ENCODE assay signal across 38 cellular contexts in the genomic region with DNA sequence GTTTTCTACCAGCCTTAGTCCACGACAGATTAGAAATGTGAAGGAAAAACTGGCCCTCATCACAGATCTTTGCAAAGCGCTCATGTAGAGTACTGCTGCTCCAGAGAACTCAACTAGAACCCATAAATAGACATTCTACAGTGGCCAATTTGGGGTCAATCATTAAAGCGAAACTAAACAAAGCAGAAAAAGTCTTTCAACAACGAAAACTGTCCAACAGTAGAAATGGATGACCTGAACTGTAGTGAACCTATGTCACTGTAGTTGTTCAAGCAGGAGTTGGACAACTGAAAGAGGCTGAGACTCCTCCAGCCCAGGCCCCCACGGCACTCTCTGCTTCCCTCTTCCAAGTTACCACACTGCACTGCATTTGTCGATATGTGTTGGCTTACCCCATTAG.
"Had no signal": no experiment of that assay in that cellular context is flagged by ENCODE, and none has a peak within 500 bp of the region (broad histone marks: within the 10 kb centered on the region; RNA-seq: fewer than 3 reads in every experiment).

No MANE protein-coding gene starts in this region.

- H3K27me3 Mint-ChIP-seq: activated CD8-positive, alpha-beta T cell treated with anti-CD3 and anti-CD28 coated beads for 36 hours; activated naive CD8-positive, alpha-beta T cell treated with anti-CD3 and anti-CD28 coated beads for 36 hours had no signal

- H3K27me3 ChIP-seq: brain microvascular endothelial cell, SJCRH30 had no signal

- H3K36me3 ChIP-seq: brain microvascular endothelial cell, SJCRH30, WERI-Rb-1 had no signal

- H3K36me3 Mint-ChIP-seq: activated naive CD8-positive, alpha-beta T cell treated with anti-CD3 and anti-CD28 coated beads for 36 hours had no signal

- H3K9me3 ChIP-seq: SJCRH30 had no signal

- H3K4me3 Mint-ChIP-seq: activated CD8-positive, alpha-beta T cell treated with anti-CD3 and anti-CD28 coated beads for 36 hours; activated naive CD8-positive, alpha-beta T cell treated with anti-CD3 and anti-CD28 coated beads for 36 hours; activated T-cell treated with anti-CD3 and anti-CD28 coated beads, Interleukin-2, amount 50 U/mL, for 72 hours; activated T-helper 17 cell treated with anti-CD3 and anti-CD28 coated beads, Interleukin-2, amount 50 U/mL, for 72 hours had no signal

- H3K4me3 ChIP-seq: PC-9, SJCRH30, SK-N-MC had no signal

- DNase-seq: activated CD4-positive, alpha-beta T cell treated with anti-CD3 and anti-CD28 coated beads for 1 hour; activated CD4-positive, alpha-beta T cell treated with anti-CD3 and anti-CD28 coated beads for 48 hours; activated CD4-positive, CD25-positive, alpha-beta regulatory T cell; activated CD8-positive, alpha-beta T cell treated with anti-CD3 and anti-CD28 coated beads for 36 hours; activated effector memory CD4-positive, alpha-beta T cell treated with anti-CD3 and anti-CD28 coated beads, Interleukin-2, amount 50 U/mL, for 16 hours; activated naive CD4-positive, alpha-beta T cell; activated naive CD4-positive, alpha-beta T cell treated with anti-CD3 and anti-CD28 coated beads, Interleukin-2, amount 50 U/mL, for 16 hours; activated naive CD8-positive, alpha-beta T cell treated with anti-CD3 and anti-CD28 coated beads for 36 hours; activated T-cell treated with anti-CD3 and anti-CD28 coated beads, Interleukin-2, amount 50 U/mL, for 1 hour; activated T-cell treated with anti-CD3 and anti-CD28 coated beads, Interleukin-2, amount 50 U/mL, for 72 hours; amniotic stem cell; aorta; brain microvascular endothelial cell; central memory CD4-positive, alpha-beta T cell; Kasumi-1; KG1; MM.1S; MV-4-11; NCI-H1092; NCI-H1417; NCI-H146; NCI-H187; NCI-H2029 treated with DMSO at 0.1 percent for 48 hours; NCI-H2107; NCI-H2171; NCI-H2227 treated with DMSO at 0.1 percent for 48 hours; NCI-H446; NCI-H510A treated with DMSO at 0.1 percent for 48 hours; NCI-H526 treated with DMSO at 0.1 percent for 48 hours; NCI-H82; PC-9; Right ventricle myocardium superior; SJCRH30; T1000; WERI-Rb-1 had no signal

- H3K9me3 Mint-ChIP-seq: activated CD8-positive, alpha-beta T cell treated with anti-CD3 and anti-CD28 coated beads for 36 hours; activated naive CD8-positive, alpha-beta T cell treated with anti-CD3 and anti-CD28 coated beads for 36 hours; activated T-cell treated with anti-CD3 and anti-CD28 coated beads, Interleukin-2, amount 50 U/mL, for 72 hours had no signal

- H2AFZ ChIP-seq: PC-9 had no signal

- H3K27ac ChIP-seq: brain microvascular endothelial cell, PC-9, RWPE1, SJCRH30, SK-N-MC, WERI-Rb-1 had no signal

- H3K27ac Mint-ChIP-seq: activated CD8-positive, alpha-beta T cell treated with anti-CD3 and anti-CD28 coated beads for 36 hours; activated naive CD8-positive, alpha-beta T cell treated with anti-CD3 and anti-CD28 coated beads for 36 hours; activated T-cell treated with anti-CD3 and anti-CD28 coated beads, Interleukin-2, amount 50 U/mL, for 72 hours; activated T-helper 17 cell treated with anti-CD3 and anti-CD28 coated beads, Interleukin-2, amount 50 U/mL, for 72 hours had no signal

- H3K4me2 ChIP-seq: PC-9 had no signal

- H3K4me1 Mint-ChIP-seq: activated naive CD8-positive, alpha-beta T cell treated with anti-CD3 and anti-CD28 coated beads for 36 hours; activated T-helper 17 cell treated with anti-CD3 and anti-CD28 coated beads, Interleukin-2, amount 50 U/mL, for 72 hours had no signal

- ATAC-seq: activated CD8-positive, alpha-beta T cell treated with anti-CD3 and anti-CD28 coated beads for 36 hours; activated T-cell treated with anti-CD3 and anti-CD28 coated beads, Interleukin-2, amount 50 U/mL, for 72 hours; activated T-helper 17 cell treated with anti-CD3 and anti-CD28 coated beads, Interleukin-2, amount 50 U/mL, for 72 hours had no signal
